1 cellular context compared by ENCODE assay signal in the genomic region with DNA sequence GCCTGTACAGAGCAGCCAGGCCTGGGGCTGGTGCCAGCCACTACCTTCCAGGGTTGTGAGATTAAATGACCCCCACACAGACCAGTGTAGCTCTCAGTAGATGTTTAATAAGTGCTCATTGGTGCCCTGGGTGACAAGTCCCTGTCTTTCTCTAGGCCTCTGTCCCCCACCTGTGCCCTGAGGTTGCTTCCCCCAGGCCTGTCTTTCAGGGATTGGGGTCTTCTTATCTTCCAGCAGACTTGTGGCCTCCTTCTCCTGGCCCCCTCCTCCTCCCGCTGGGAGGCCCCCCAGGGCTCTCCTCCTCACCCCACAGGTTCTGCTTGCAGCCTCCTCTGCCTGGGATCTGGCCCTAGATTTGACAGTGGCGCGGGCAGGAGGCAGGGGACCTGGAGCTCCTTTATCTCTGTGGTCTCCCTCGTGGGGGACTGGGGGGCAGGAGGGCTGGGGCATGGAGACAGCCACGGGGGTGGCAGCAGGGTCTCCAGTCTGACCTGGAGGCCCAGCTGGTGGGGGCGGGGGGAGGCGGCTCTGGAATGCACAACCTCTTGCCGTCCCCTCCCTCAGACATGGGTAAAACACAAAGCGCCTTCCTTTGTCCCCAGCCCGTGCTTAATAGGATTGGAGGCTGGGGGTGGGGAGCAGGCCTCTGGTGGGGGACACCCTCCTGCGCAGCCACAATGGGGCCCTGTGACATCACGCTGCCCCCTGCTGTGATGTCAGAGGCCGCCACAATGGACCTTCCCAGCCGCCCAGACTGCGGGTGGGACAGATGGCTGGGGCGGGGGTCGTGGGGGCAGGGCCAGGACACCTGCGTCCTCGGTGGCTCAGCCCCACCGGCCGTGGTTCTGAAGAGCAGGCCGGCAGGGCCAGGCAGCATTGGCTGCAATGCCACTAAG.
TF ChIP-seq lines count a peak whose summit lies in the region.

No MANE protein-coding gene starts in this region.

TF ChIP-seq in WTC11, 78 proteins besides CTCF, POLR2A, EP300 and RAD21 (continued from another document and continues in another):
- TF ChIP-seq, protein P1, sequence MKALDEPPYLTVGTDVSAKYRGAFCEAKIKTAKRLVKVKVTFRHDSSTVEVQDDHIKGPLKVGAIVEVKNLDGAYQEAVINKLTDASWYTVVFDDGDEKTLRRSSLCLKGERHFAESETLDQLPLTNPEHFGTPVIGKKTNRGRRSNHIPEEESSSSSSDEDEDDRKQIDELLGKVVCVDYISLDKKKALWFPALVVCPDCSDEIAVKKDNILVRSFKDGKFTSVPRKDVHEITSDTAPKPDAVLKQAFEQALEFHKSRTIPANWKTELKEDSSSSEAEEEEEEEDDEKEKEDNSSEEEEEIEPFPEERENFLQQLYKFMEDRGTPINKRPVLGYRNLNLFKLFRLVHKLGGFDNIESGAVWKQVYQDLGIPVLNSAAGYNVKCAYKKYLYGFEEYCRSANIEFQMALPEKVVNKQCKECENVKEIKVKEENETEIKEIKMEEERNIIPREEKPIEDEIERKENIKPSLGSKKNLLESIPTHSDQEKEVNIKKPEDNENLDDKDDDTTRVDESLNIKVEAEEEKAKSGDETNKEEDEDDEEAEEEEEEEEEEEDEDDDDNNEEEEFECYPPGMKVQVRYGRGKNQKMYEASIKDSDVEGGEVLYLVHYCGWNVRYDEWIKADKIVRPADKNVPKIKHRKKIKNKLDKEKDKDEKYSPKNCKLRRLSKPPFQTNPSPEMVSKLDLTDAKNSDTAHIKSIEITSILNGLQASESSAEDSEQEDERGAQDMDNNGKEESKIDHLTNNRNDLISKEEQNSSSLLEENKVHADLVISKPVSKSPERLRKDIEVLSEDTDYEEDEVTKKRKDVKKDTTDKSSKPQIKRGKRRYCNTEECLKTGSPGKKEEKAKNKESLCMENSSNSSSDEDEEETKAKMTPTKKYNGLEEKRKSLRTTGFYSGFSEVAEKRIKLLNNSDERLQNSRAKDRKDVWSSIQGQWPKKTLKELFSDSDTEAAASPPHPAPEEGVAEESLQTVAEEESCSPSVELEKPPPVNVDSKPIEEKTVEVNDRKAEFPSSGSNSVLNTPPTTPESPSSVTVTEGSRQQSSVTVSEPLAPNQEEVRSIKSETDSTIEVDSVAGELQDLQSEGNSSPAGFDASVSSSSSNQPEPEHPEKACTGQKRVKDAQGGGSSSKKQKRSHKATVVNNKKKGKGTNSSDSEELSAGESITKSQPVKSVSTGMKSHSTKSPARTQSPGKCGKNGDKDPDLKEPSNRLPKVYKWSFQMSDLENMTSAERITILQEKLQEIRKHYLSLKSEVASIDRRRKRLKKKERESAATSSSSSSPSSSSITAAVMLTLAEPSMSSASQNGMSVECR (CRISPR knock-in tag; IDR thresholded peaks at IDR 0.05; ENCODE audit: borderline replicate concordance) = no peak
- TF ChIP-seq MYBL2 (CRISPR knock-in tag; IDR thresholded peaks at IDR 0.05) (no peak), ZNF263 (CRISPR knock-in tag; IDR thresholded peaks at IDR 0.05; ENCODE audit: low read depth) (no peak), ZNF232 (CRISPR knock-in tag; IDR thresholded peaks at IDR 0.05) (no peak), TEAD1 (CRISPR knock-in tag; IDR thresholded peaks at IDR 0.05) (peak; percentile 78; the same call in 1 of the 2 replicates), NFE2L1 (CRISPR knock-in tag; IDR thresholded peaks at IDR 0.05) (no peak), ZNF423 (CRISPR knock-in tag; IDR thresholded peaks at IDR 0.05) (peak; percentile 99), OVOL2 (CRISPR knock-in tag; IDR thresholded peaks at IDR 0.05; ENCODE audit: borderline replicate concordance) (no peak), NR1H2 (CRISPR knock-in tag; IDR thresholded peaks at IDR 0.05) (no peak), PRRX2 (CRISPR knock-in tag; IDR thresholded peaks at IDR 0.05) (no peak), TP53 (CRISPR knock-in tag; IDR thresholded peaks at IDR 0.05) (no peak), ZNF138 (CRISPR knock-in tag; conservative IDR thresholded peaks at IDR 0.05) (no peak), ZNF317 (CRISPR knock-in tag; IDR thresholded peaks at IDR 0.05; ENCODE audit: borderline replicate concordance, low read depth) (no peak), ESRRA (CRISPR knock-in tag; IDR thresholded peaks at IDR 0.05; ENCODE audit: borderline replicate concordance) (no peak), RELA (CRISPR knock-in tag; IDR thresholded peaks at IDR 0.05; ENCODE audit: borderline replicate concordance) (peak; percentile 42; the same call in 1 of the 2 replicates)
- TF ChIP-seq, protein P2, sequence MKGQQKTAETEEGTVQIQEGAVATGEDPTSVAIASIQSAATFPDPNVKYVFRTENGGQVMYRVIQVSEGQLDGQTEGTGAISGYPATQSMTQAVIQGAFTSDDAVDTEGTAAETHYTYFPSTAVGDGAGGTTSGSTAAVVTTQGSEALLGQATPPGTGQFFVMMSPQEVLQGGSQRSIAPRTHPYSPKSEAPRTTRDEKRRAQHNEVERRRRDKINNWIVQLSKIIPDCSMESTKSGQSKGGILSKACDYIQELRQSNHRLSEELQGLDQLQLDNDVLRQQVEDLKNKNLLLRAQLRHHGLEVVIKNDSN (CRISPR knock-in tag; IDR thresholded peaks at IDR 0.05) = no peak
- TF ChIP-seq, protein P3, sequence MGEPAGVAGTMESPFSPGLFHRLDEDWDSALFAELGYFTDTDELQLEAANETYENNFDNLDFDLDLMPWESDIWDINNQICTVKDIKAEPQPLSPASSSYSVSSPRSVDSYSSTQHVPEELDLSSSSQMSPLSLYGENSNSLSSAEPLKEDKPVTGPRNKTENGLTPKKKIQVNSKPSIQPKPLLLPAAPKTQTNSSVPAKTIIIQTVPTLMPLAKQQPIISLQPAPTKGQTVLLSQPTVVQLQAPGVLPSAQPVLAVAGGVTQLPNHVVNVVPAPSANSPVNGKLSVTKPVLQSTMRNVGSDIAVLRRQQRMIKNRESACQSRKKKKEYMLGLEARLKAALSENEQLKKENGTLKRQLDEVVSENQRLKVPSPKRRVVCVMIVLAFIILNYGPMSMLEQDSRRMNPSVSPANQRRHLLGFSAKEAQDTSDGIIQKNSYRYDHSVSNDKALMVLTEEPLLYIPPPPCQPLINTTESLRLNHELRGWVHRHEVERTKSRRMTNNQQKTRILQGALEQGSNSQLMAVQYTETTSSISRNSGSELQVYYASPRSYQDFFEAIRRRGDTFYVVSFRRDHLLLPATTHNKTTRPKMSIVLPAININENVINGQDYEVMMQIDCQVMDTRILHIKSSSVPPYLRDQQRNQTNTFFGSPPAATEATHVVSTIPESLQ (CRISPR knock-in tag; IDR thresholded peaks at IDR 0.05) = no peak
- TF ChIP-seq, protein P4, sequence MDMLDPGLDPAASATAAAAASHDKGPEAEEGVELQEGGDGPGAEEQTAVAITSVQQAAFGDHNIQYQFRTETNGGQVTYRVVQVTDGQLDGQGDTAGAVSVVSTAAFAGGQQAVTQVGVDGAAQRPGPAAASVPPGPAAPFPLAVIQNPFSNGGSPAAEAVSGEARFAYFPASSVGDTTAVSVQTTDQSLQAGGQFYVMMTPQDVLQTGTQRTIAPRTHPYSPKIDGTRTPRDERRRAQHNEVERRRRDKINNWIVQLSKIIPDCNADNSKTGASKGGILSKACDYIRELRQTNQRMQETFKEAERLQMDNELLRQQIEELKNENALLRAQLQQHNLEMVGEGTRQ (CRISPR knock-in tag; IDR thresholded peaks at IDR 0.05) = no peak
- TF ChIP-seq, protein P5, sequence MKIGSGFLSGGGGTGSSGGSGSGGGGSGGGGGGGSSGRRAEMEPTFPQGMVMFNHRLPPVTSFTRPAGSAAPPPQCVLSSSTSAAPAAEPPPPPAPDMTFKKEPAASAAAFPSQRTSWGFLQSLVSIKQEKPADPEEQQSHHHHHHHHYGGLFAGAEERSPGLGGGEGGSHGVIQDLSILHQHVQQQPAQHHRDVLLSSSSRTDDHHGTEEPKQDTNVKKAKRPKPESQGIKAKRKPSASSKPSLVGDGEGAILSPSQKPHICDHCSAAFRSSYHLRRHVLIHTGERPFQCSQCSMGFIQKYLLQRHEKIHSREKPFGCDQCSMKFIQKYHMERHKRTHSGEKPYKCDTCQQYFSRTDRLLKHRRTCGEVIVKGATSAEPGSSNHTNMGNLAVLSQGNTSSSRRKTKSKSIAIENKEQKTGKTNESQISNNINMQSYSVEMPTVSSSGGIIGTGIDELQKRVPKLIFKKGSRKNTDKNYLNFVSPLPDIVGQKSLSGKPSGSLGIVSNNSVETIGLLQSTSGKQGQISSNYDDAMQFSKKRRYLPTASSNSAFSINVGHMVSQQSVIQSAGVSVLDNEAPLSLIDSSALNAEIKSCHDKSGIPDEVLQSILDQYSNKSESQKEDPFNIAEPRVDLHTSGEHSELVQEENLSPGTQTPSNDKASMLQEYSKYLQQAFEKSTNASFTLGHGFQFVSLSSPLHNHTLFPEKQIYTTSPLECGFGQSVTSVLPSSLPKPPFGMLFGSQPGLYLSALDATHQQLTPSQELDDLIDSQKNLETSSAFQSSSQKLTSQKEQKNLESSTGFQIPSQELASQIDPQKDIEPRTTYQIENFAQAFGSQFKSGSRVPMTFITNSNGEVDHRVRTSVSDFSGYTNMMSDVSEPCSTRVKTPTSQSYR (CRISPR knock-in tag; IDR thresholded peaks at IDR 0.05) = no peak
- TF ChIP-seq, protein P6, sequence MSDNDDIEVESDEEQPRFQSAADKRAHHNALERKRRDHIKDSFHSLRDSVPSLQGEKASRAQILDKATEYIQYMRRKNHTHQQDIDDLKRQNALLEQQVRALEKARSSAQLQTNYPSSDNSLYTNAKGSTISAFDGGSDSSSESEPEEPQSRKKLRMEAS (CRISPR knock-in tag; IDR thresholded peaks at IDR 0.05) = no peak
- TF ChIP-seq, protein P7, sequence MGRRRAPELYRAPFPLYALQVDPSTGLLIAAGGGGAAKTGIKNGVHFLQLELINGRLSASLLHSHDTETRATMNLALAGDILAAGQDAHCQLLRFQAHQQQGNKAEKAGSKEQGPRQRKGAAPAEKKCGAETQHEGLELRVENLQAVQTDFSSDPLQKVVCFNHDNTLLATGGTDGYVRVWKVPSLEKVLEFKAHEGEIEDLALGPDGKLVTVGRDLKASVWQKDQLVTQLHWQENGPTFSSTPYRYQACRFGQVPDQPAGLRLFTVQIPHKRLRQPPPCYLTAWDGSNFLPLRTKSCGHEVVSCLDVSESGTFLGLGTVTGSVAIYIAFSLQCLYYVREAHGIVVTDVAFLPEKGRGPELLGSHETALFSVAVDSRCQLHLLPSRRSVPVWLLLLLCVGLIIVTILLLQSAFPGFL (CRISPR knock-in tag; IDR thresholded peaks at IDR 0.05; ENCODE audit: borderline replicate concordance) = no peak
- TF ChIP-seq, protein P8, sequence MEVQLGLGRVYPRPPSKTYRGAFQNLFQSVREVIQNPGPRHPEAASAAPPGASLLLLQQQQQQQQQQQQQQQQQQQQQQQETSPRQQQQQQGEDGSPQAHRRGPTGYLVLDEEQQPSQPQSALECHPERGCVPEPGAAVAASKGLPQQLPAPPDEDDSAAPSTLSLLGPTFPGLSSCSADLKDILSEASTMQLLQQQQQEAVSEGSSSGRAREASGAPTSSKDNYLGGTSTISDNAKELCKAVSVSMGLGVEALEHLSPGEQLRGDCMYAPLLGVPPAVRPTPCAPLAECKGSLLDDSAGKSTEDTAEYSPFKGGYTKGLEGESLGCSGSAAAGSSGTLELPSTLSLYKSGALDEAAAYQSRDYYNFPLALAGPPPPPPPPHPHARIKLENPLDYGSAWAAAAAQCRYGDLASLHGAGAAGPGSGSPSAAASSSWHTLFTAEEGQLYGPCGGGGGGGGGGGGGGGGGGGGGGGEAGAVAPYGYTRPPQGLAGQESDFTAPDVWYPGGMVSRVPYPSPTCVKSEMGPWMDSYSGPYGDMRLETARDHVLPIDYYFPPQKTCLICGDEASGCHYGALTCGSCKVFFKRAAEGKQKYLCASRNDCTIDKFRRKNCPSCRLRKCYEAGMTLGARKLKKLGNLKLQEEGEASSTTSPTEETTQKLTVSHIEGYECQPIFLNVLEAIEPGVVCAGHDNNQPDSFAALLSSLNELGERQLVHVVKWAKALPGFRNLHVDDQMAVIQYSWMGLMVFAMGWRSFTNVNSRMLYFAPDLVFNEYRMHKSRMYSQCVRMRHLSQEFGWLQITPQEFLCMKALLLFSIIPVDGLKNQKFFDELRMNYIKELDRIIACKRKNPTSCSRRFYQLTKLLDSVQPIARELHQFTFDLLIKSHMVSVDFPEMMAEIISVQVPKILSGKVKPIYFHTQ (CRISPR knock-in tag; IDR thresholded peaks at IDR 0.05) = no peak
- TF ChIP-seq, protein P9, sequence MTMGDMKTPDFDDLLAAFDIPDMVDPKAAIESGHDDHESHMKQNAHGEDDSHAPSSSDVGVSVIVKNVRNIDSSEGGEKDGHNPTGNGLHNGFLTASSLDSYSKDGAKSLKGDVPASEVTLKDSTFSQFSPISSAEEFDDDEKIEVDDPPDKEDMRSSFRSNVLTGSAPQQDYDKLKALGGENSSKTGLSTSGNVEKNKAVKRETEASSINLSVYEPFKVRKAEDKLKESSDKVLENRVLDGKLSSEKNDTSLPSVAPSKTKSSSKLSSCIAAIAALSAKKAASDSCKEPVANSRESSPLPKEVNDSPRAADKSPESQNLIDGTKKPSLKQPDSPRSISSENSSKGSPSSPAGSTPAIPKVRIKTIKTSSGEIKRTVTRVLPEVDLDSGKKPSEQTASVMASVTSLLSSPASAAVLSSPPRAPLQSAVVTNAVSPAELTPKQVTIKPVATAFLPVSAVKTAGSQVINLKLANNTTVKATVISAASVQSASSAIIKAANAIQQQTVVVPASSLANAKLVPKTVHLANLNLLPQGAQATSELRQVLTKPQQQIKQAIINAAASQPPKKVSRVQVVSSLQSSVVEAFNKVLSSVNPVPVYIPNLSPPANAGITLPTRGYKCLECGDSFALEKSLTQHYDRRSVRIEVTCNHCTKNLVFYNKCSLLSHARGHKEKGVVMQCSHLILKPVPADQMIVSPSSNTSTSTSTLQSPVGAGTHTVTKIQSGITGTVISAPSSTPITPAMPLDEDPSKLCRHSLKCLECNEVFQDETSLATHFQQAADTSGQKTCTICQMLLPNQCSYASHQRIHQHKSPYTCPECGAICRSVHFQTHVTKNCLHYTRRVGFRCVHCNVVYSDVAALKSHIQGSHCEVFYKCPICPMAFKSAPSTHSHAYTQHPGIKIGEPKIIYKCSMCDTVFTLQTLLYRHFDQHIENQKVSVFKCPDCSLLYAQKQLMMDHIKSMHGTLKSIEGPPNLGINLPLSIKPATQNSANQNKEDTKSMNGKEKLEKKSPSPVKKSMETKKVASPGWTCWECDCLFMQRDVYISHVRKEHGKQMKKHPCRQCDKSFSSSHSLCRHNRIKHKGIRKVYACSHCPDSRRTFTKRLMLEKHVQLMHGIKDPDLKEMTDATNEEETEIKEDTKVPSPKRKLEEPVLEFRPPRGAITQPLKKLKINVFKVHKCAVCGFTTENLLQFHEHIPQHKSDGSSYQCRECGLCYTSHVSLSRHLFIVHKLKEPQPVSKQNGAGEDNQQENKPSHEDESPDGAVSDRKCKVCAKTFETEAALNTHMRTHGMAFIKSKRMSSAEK (CRISPR knock-in tag; IDR thresholded peaks at IDR 0.05; ENCODE audit: borderline replicate concordance) = no peak
- TF ChIP-seq, protein P10, sequence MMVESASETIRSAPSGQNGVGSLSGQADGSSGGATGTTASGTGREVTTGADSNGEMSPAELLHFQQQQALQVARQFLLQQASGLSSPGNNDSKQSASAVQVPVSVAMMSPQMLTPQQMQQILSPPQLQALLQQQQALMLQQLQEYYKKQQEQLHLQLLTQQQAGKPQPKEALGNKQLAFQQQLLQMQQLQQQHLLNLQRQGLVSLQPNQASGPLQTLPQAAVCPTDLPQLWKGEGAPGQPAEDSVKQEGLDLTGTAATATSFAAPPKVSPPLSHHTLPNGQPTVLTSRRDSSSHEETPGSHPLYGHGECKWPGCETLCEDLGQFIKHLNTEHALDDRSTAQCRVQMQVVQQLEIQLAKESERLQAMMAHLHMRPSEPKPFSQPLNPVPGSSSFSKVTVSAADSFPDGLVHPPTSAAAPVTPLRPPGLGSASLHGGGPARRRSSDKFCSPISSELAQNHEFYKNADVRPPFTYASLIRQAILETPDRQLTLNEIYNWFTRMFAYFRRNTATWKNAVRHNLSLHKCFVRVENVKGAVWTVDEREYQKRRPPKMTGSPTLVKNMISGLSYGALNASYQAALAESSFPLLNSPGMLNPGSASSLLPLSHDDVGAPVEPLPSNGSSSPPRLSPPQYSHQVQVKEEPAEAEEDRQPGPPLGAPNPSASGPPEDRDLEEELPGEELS (CRISPR knock-in tag; IDR thresholded peaks at IDR 0.05) = no peak
